ENCODE assay signal across 8 cellular contexts in genomic region chr7:125670926-125671572, GRCh38.
DNase-seq lines count a peak whose midpoint lies in the region; ATAC-seq and TF ChIP-seq lines count a peak whose summit lies in the region.

No MANE protein-coding gene starts in this region.

- H3K9me3 ChIP-seq in ascending aorta (no peaks in the 10 kb centered on the region), upper lobe of left lung (no peaks in the 10 kb centered on the region)

- H3K9me3 Mint-ChIP-seq in mesothelial cell of epicardium = no peaks in the 10 kb centered on the region

- no peak for TF ChIP-seq POLR2A in upper lobe of left lung (IDR thresholded peaks at IDR 0.05)

- DNase-seq in DMS53 treated with DMSO at 0.1 percent for 48 hours (lab: John Stamatoyannopoulos, UW; ENCODE audit: unreplicated experiment) = peak; percentile 43
- peak; percentile 4 for DNase-seq in HuH-7.5 (ENCODE audit: low spot score)
- no peak for DNase-seq in ascending aorta (ENCODE audit: low spot score in 2 of 2)
- no peak for DNase-seq in mesothelial cell of epicardium (ENCODE audit: low spot score in 2 of 2, unreplicated experiment in 2 of 2)
- DNase-seq in upper lobe of left lung = no peak
- no peak for DNase-seq in germinal center (ENCODE audit: low spot score)
- no peak for DNase-seq in T1000 (lab: John Stamatoyannopoulos, UW)

- intact Hi-C loops in ascending aorta (cut with DNase I) = no loop called here

- no peaks in the 10 kb centered on the region for H3K4me1 Mint-ChIP-seq in mesothelial cell of epicardium

- H3K4me1 ChIP-seq in ascending aorta = no peaks in the 10 kb centered on the region
- no peaks in the 10 kb centered on the region for H3K4me1 ChIP-seq in upper lobe of left lung

- no peaks in the 10 kb centered on the region for H3K27me3 ChIP-seq in ascending aorta
- no peaks in the 10 kb centered on the region for H3K27me3 ChIP-seq in upper lobe of left lung

- TF ChIP-seq EP300 in upper lobe of left lung (IDR thresholded peaks at IDR 0.05) = no peak

- H3K27ac ChIP-seq in ascending aorta (no peak overlapping the region), upper lobe of left lung (no peak overlapping the region)

- no peaks in the 10 kb centered on the region for H3K36me3 Mint-ChIP-seq in mesothelial cell of epicardium

- ATAC-seq in GM21447 (IDR thresholded peaks at IDR 0.05; ENCODE audit: unreplicated experiment) (no peak), upper lobe of left lung (ENCODE audit: low FRiP score in 2 of 2) (no peak)

- H3K4me3 Mint-ChIP-seq in mesothelial cell of epicardium = no peak overlapping the region

- TF ChIP-seq CTCF in ascending aorta (IDR thresholded peaks at IDR 0.05) (peak in 2 of 3 experiments; percentile 16 to 20), mesothelial cell of epicardium (IDR thresholded peaks at IDR 0.05; ENCODE audit: unreplicated experiment) (peak; percentile 78), upper lobe of left lung (IDR thresholded peaks at IDR 0.05) (peak in 3 of 6 experiments; percentile 23 to 34 (median 27))

- H3K27me3 Mint-ChIP-seq in mesothelial cell of epicardium (ENCODE audit: low read depth) = no peaks in the 10 kb centered on the region

- WGBS in upper lobe of left lung, 2 donors = 85 to 96% methylated on average over 1 of the region's 1 CpG

- H3K36me3 ChIP-seq in ascending aorta (no peaks in the 10 kb centered on the region), upper lobe of left lung (no peaks in the 10 kb centered on the region)

- no peak overlapping the region for H3K27ac Mint-ChIP-seq in mesothelial cell of epicardium

- H3K4me3 ChIP-seq in ascending aorta (no peak overlapping the region), upper lobe of left lung (no peak overlapping the region)

Comparison
In these comparisons a context has a peak if more than half of its experiments do, and no peak if none do; other contexts are left out.
1. DNase-seq: peak in DMS53 treated with DMSO at 0.1 percent for 48 hours (single experiment) and HuH-7.5 (single experiment); none in ascending aorta (0 of 2), mesothelial cell of epicardium (0 of 2), upper lobe of left lung (0 of 2), germinal center (single experiment) and T1000 (single experiment).